In genomic region chr4:150235795-150236385, GRCh38 we compare ENCODE assay signal across 18 cellular contexts.
DNase-seq lines count a peak whose midpoint lies in the region; ATAC-seq and TF ChIP-seq lines count a peak whose summit lies in the region.
"Had no signal": no experiment of that assay in that cellular context is flagged by ENCODE, and none has a peak within 500 bp of the region (broad histone marks: within the 10 kb centered on the region; RNA-seq: fewer than 3 reads in every experiment).

No MANE protein-coding gene starts in this region.

- no peak for ATAC-seq in Right ventricle myocardium superior (ENCODE audit: poor library complexity)
- ATAC-seq: esophagus mucosa, upper lobe of right lung had no signal

- no peak overlapping the region for H3K9ac ChIP-seq in stomach smooth muscle (ENCODE audit: low read length in 2 of 2)

- peaks cover 14 to 25% of the 10 kb centered on the region in 2 donors for H3K36me3 ChIP-seq in stomach smooth muscle (ENCODE audit: control insufficient read depth in 2 of 2, insufficient read depth in 2 of 2, low read length in 2 of 2)
- H3K36me3 ChIP-seq: prostate gland, upper lobe of right lung, WERI-Rb-1 had no signal

- no peak for TF ChIP-seq CTCF in cardiac fibroblast (IDR thresholded peaks at IDR 0.05; ENCODE audit: low read depth, low read length)
- TF ChIP-seq CTCF in dorsolateral prefrontal cortex (IDR thresholded peaks at IDR 0.05 in 54 of 56, conservative IDR thresholded peaks at IDR 0.05 in 2 of 56; ENCODE audit: low read depth in 1 of 56, partially characterized antibody in 56 of 56): no peak

- intact Hi-C loops in Right ventricle myocardium superior (cut with DNase I): no loop called here
- intact Hi-C loops in dorsolateral prefrontal cortex (cut with DNase I): no loop called here

- H3K9me3 ChIP-seq in stomach smooth muscle (ENCODE audit: control insufficient read depth in 2 of 2, low read length in 2 of 2): no peaks in the 10 kb centered on the region
- H3K9me3 ChIP-seq: prostate gland, upper lobe of right lung had no signal

- no peaks in the 10 kb centered on the region for H3K27me3 ChIP-seq in stomach smooth muscle (ENCODE audit: control insufficient read depth in 1 of 2, insufficient read depth in 2 of 2, low read length in 2 of 2)
- no peaks in the 10 kb centered on the region for H3K27me3 ChIP-seq in dorsolateral prefrontal cortex
- H3K27me3 ChIP-seq: upper lobe of right lung had no signal

- H3K4me1 ChIP-seq in stomach smooth muscle (ENCODE audit: control insufficient read depth, insufficient read depth, low read length): peaks cover 5% of the 10 kb centered on the region
- H3K4me1 ChIP-seq: prostate gland, upper lobe of right lung had no signal

- peak overlapping the region; percentile 32 for H3K27ac ChIP-seq in stomach smooth muscle (ENCODE audit: low read length)
- peak overlapping the region in 25 of 59 donors; percentile 0 to 70 (median 36) for H3K27ac ChIP-seq in dorsolateral prefrontal cortex
- H3K27ac ChIP-seq: C4-2B, prostate gland, upper lobe of right lung, WERI-Rb-1 had no signal

- no peak overlapping the region for H3K4me3 ChIP-seq in cardiac fibroblast (replicated peaks in 1 of 2; ENCODE audit: low read depth in 2 of 2, low read length in 2 of 2)
- H3K4me3 ChIP-seq in stomach smooth muscle (ENCODE audit: low read length in 2 of 2): no peak overlapping the region
- H3K4me3 ChIP-seq in dorsolateral prefrontal cortex: no peak overlapping the region
- H3K4me3 ChIP-seq: prostate gland, upper lobe of right lung had no signal

- DNase-seq in M059J (ENCODE audit: low read depth) (peak; percentile 66), cardiac fibroblast (ENCODE audit: low read depth in 2 of 2) (peak; percentile 42 to 59), left kidney (ENCODE audit: low read depth, low spot score) (peak; percentile 76), Right ventricle myocardium superior (no peak), NCI-H524 (lab: John Stamatoyannopoulos, UW) (no peak), NCI-H510A treated with DMSO at 0.1 percent for 48 hours (lab: John Stamatoyannopoulos, UW) (no peak), dorsolateral prefrontal cortex (no peak)
- DNase-seq: activated naive CD4-positive, alpha-beta T cell; DND-41; MM.1S; stimulated activated CD4-positive, alpha-beta T cell treated with anti-CD3 and anti-CD28 coated beads, Interleukin-1b, Interleukin-23, amount 100 ng/mL, for 48 hours; stimulated activated CD8-positive, alpha-beta memory T cell treated with anti-CD3 and anti-CD28 coated beads, Interleukin-4, amount 100 ng/mL, for 48 hours; upper lobe of right lung; WERI-Rb-1 had no signal

Comparison
In these comparisons a context has a peak if more than half of its experiments do, and no peak if none do; other contexts are left out.
1. DNase-seq: peak in M059J (single experiment), cardiac fibroblast (2 of 2) and left kidney (single experiment); none in Right ventricle myocardium superior (single experiment), NCI-H524 (0 of 2), NCI-H510A treated with DMSO at 0.1 percent for 48 hours (single experiment) and dorsolateral prefrontal cortex (0 of 10).